In genomic region chr1:200774735-200775449, GRCh38 we compare ENCODE assay signal across 16 cellular contexts. TPM values are rescaled to one million over a fixed set of nuclear protein-coding genes. Genes with fewer than 3 reads are reported as not detected.
DNase-seq lines count a peak whose midpoint lies in the region; ATAC-seq and TF ChIP-seq lines count a peak whose summit lies in the region.
"Had no signal": no experiment of that assay in that cellular context is flagged by ENCODE, and none has a peak within 500 bp of the region (broad histone marks: within the 10 kb centered on the region; RNA-seq: fewer than 3 reads in every experiment).

No MANE protein-coding gene starts in this region.

- peaks cover 9% of the 10 kb centered on the region for H3K79me1 ChIP-seq in trophoblast cell (ENCODE audit: low read length)

- H4K91ac ChIP-seq in trophoblast cell (ENCODE audit: low read depth, low read length): no peak overlapping the region

- H2BK5ac ChIP-seq in trophoblast cell (ENCODE audit: low read depth, low read length, poor library complexity): no peak overlapping the region

- H3K18ac ChIP-seq in trophoblast cell (ENCODE audit: low read length): no peak overlapping the region

- peak overlapping the region; percentile 81 for H3K27ac ChIP-seq in trophoblast cell (ENCODE audit: low read depth, low read length)

- peaks cover 7 to 13% of the 10 kb centered on the region in 2 experiments for H3K4me1 ChIP-seq in trophoblast cell (ENCODE audit: control insufficient read depth in 1 of 2, insufficient read depth in 2 of 2, low read length in 2 of 2)

- no peaks in the 10 kb centered on the region for H3K27me3 ChIP-seq in trophoblast cell (ENCODE audit: insufficient read depth, low read length)
- H3K27me3 ChIP-seq: upper lobe of left lung had no signal

- H3K9ac ChIP-seq in trophoblast cell (ENCODE audit: low read length): no peak overlapping the region

- H2AFZ ChIP-seq in trophoblast cell (ENCODE audit: insufficient read depth, low read length, poor library complexity): no peak overlapping the region

- H2BK12ac ChIP-seq in trophoblast cell (ENCODE audit: low read length): no peak overlapping the region

- no peak overlapping the region for H4K8ac ChIP-seq in trophoblast cell (ENCODE audit: low read depth, low read length)

- H3K4me3 ChIP-seq in cardiac fibroblast (replicated peaks in 1 of 2; ENCODE audit: low read depth in 2 of 2, low read length in 2 of 2) (no peak overlapping the region), trophoblast cell (ENCODE audit: low read depth, low read length) (no peak overlapping the region)
- H3K4me3 ChIP-seq: upper lobe of left lung had no signal

- ATAC-seq in HG02610 (IDR thresholded peaks at IDR 0.05; ENCODE audit: unreplicated experiment): peak; percentile 39
- no peak for ATAC-seq in GM19397 (IDR thresholded peaks at IDR 0.05; ENCODE audit: unreplicated experiment)

- no peak for TF ChIP-seq CTCF in cardiac fibroblast (IDR thresholded peaks at IDR 0.05; ENCODE audit: low read depth, low read length)

- peaks cover 2 to 7% of the 10 kb centered on the region in 2 experiments for H3K36me3 ChIP-seq in trophoblast cell (ENCODE audit: control insufficient read depth in 1 of 2, insufficient read depth in 2 of 2, low read length in 2 of 2)

- H3K23ac ChIP-seq in trophoblast cell (ENCODE audit: low read length): no peak overlapping the region

- no peak overlapping the region for H2AK5ac ChIP-seq in trophoblast cell (ENCODE audit: low read length)

- no peak overlapping the region for H3K14ac ChIP-seq in trophoblast cell (ENCODE audit: low read length)

- no CpG with 5 or more reads among the region's 2 CpGs for WGBS in trophoblast cell (ENCODE audit: extremely low coverage, insufficient coverage, insufficient read length)

- H4K12ac ChIP-seq in trophoblast cell (ENCODE audit: low read depth, low read length): no peak overlapping the region

- peaks cover 1% of the 10 kb centered on the region for H3K9me3 ChIP-seq in trophoblast cell (ENCODE audit: insufficient read depth, low read depth, low read length)
- H3K9me3 ChIP-seq: upper lobe of left lung had no signal

- H2BK120ac ChIP-seq in trophoblast cell (ENCODE audit: insufficient read depth, low read length, poor library complexity): no peak overlapping the region

- no peak overlapping the region for H3K4ac ChIP-seq in trophoblast cell (ENCODE audit: low read depth, low read length)

- H3K79me2 ChIP-seq in trophoblast cell (ENCODE audit: control insufficient read depth, insufficient read depth, low read length, poor library complexity): no peaks in the 10 kb centered on the region

- peak; percentile 36 for DNase-seq in ELR (ENCODE audit: low read depth)
- DNase-seq in cardiac fibroblast (ENCODE audit: low read depth in 2 of 2): peak; percentile 28 to 43
- peak; percentile 39 to 91 for DNase-seq in trophoblast cell
- DNase-seq in NK-92 treated with Interleukin-12 subunit alpha and Interleukin-12 subunit beta, amount 100 ng/mL, for 24 hours (lab: John Stamatoyannopoulos, UW): no peak
- DNase-seq in HK-2 (ENCODE audit: unreplicated experiment): no peak
- no peak for DNase-seq in activated T-cell treated with anti-CD3 and anti-CD28 coated beads, Interleukin-2, amount 50 U/mL, for 48 hours
- DNase-seq: activated CD4-positive, alpha-beta memory T cell treated with anti-CD3 and anti-CD28 coated beads for 36 hours; DMS153; effector CD8-positive, alpha-beta T cell; kidney glomerular epithelial cell; NCI-H2029 treated with DMSO at 0.1 percent for 48 hours; posterior cingulate gyrus; stimulated activated CD4-positive, alpha-beta T cell treated with anti-CD3 and anti-CD28 coated beads, Interleukin-15, amount 100 ng/mL, for 24 hours; upper lobe of left lung had no signal

- no peak overlapping the region for H3K4me2 ChIP-seq in trophoblast cell (ENCODE audit: low read length)

RNA-seq across cellular contexts. Expression of gene CAMSAP2, which starts 36.2 kb away (rescaled TPM):
- polyA plus RNA-seq in trophoblast cell (2013): 61.0 and 62.4 TPM in 2 replicates

Comparison
In these comparisons a context has a peak if more than half of its experiments do, and no peak if none do; other contexts are left out.
1. DNase-seq: peak in ELR (single experiment), cardiac fibroblast (2 of 2) and trophoblast cell (2 of 2); none in NK-92 treated with Interleukin-12 subunit alpha and Interleukin-12 subunit beta, amount 100 ng/mL, for 24 hours (single experiment), HK-2 (single experiment) and activated T-cell treated with anti-CD3 and anti-CD28 coated beads, Interleukin-2, amount 50 U/mL, for 48 hours (0 of 2).